ENCODE assay signal across 11 cellular contexts in the genomic region with DNA sequence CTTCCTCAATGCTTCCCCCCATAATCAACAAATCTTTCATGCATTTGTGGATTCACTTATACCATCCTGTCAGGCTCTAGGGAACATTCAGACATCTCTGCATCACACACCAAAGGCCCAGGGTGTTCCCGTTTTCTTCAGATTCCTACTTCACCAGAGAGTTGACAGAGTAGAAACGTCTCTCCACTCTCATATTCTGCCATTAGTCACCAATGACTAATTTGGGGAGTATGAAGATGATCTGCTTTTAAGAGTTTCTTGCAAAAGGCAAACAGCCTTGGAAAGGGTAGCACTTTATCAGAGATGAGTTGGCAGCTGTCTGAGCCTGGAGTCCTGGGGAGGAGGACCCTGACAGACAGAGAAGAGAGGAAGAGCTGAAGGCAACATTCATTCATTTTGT. TPM values are rescaled to one million over a fixed set of nuclear protein-coding genes. Genes with fewer than 3 reads are reported as not detected.
A peak's percentile ranks its signal among the peaks of the same experiment; 100 is the strongest.
DNase-seq lines count a peak whose midpoint lies in the region; ATAC-seq, FAIRE-seq and TF ChIP-seq lines count a peak whose summit lies in the region.
"Had no signal": no experiment of that assay in that cellular context is flagged by ENCODE, and none has a peak within 500 bp of the region (broad histone marks: within the 10 kb centered on the region; RNA-seq: fewer than 3 reads in every experiment).

No MANE protein-coding gene starts in this region.

- peak; percentile 88 for ATAC-seq in foreskin keratinocyte
- ATAC-seq: right lobe of liver had no signal

- H3K36me3 ChIP-seq in ovary (no peaks in the 10 kb centered on the region), kidney (ENCODE audit: control insufficient read depth in 1 of 2, insufficient read depth in 2 of 2, low read length in 2 of 2) (no peaks in the 10 kb centered on the region)
- H3K36me3 ChIP-seq: right lobe of liver had no signal

- TF ChIP-seq CTCF in foreskin keratinocyte (conservative IDR thresholded peaks at IDR 0.05) (no peak), ovary (IDR thresholded peaks at IDR 0.05) (no peak), kidney (IDR thresholded peaks at IDR 0.05; ENCODE audit: borderline replicate concordance, extremely low read depth, insufficient read depth) (no peak)

- TF ChIP-seq POLR2A in ovary (IDR thresholded peaks at IDR 0.05): no peak

- FAIRE-seq in kidney (lab: Jason Lieb, UNC): no peak

- peaks cover 5% of the 10 kb centered on the region for H3K27me3 ChIP-seq in foreskin keratinocyte
- no peaks in the 10 kb centered on the region for H3K27me3 ChIP-seq in ovary
- H3K27me3 ChIP-seq: right lobe of liver had no signal

- H3K9ac ChIP-seq in kidney (ENCODE audit: low read length in 2 of 2): no peak overlapping the region

- H3K27ac ChIP-seq in foreskin keratinocyte: peak overlapping the region; percentile 41
- no peak overlapping the region for H3K27ac ChIP-seq in ovary
- H3K27ac ChIP-seq in kidney (ENCODE audit: low read depth in 2 of 2, low read length in 2 of 2): no peak overlapping the region
- H3K27ac ChIP-seq: right lobe of liver had no signal

- DNase-seq in stimulated activated CD4-positive, alpha-beta T cell treated with anti-CD3 and anti-CD28 coated beads, Interleukin-1b, Interleukin-23, amount 100 ng/mL, for 48 hours: peak; percentile 43
- DNase-seq in stimulated activated CD4-positive, alpha-beta T cell treated with anti-CD3 and anti-CD28 coated beads, Interleukin-4, amount 100 ng/mL, for 4 hours: no peak
- peak; percentile 33 for DNase-seq in T1000 (lab: John Stamatoyannopoulos, UW)
- peak; percentile 85 to 95 for DNase-seq in foreskin keratinocyte
- DNase-seq in ovary: no peak
- DNase-seq in kidney: no peak
- DNase-seq in SHP77 treated with DMSO at 0.1 percent for 48 hours (lab: John Stamatoyannopoulos, UW): no peak
- DNase-seq in Ammon's horn (ENCODE audit: low spot score): no peak
- DNase-seq: CD4-positive, alpha-beta memory T cell; NCI-H1694; right lobe of liver had no signal

- 20 to 21% (median 21%) methylated on average over 2 of the region's 2 CpGs for WGBS in ovary, 3 donors

- H3K4me3 ChIP-seq in ovary (no peak overlapping the region), kidney (ENCODE audit: low read length in 2 of 2) (no peak overlapping the region)
- H3K4me3 ChIP-seq: right lobe of liver had no signal

- TF ChIP-seq EP300 in ovary (IDR thresholded peaks at IDR 0.05): no peak

- H3K4me1 ChIP-seq in foreskin keratinocyte: peaks cover 16% of the 10 kb centered on the region
- H3K4me1 ChIP-seq in ovary (ENCODE audit: insufficient read depth): peaks cover 13% of the 10 kb centered on the region
- peaks cover 12 to 14% of the 10 kb centered on the region in 2 donors for H3K4me1 ChIP-seq in kidney (ENCODE audit: control insufficient read depth in 1 of 2, insufficient read depth in 1 of 2, low read depth in 1 of 2, low read length in 2 of 2)

- H3K9me3 ChIP-seq in ovary (no peaks in the 10 kb centered on the region), kidney (ENCODE audit: control insufficient read depth in 1 of 2, low read length in 2 of 2) (no peaks in the 10 kb centered on the region)
- H3K9me3 ChIP-seq: right lobe of liver had no signal

- intact Hi-C loops in ovary (cut with DNase I): no loop called here
- intact Hi-C loops in kidney (cut with DNase I): no loop called here

RNA-seq across cellular contexts. Expression of a gene that starts 55.8 kb away (rescaled TPM):
- total RNA-seq in foreskin keratinocyte (0.11 TPM in 1 of 2 replicates, not detected in the other), ovary (1 to 10 TPM; 1.4 to 6.7 (median 4.1) TPM), kidney (11.4 TPM)
- polyA plus RNA-seq in foreskin keratinocyte (0.09 TPM in 1 of 2 replicates, not detected in the other), ovary (1 to 10 TPM; 1.0 to 7.0 TPM), kidney (ENCODE audit: insufficient read depth, low read depth, low replicate concordance) (0.95 TPM)
- polyA plus RNA-seq: CD4-positive, alpha-beta memory T cell had no signal

Comparison
In these comparisons a context has a peak if more than half of its experiments do, and no peak if none do; other contexts are left out.
1. DNase-seq: peak in stimulated activated CD4-positive, alpha-beta T cell treated with anti-CD3 and anti-CD28 coated beads, Interleukin-1b, Interleukin-23, amount 100 ng/mL, for 48 hours (single experiment), T1000 (single experiment) and foreskin keratinocyte (2 of 2); none in stimulated activated CD4-positive, alpha-beta T cell treated with anti-CD3 and anti-CD28 coated beads, Interleukin-4, amount 100 ng/mL, for 4 hours (0 of 2), ovary (0 of 5), kidney (single experiment), SHP77 treated with DMSO at 0.1 percent for 48 hours (single experiment) and Ammon's horn (single experiment).